ENCODE assay signal across 11 cellular contexts in genomic region chr6:42748241-42748898, GRCh38. TPM values are rescaled to one million over a fixed set of nuclear protein-coding genes. Genes with fewer than 3 reads are reported as not detected.
A peak's percentile ranks its signal among the peaks of the same experiment; 100 is the strongest.
DNase-seq lines count a peak whose midpoint lies in the region; ATAC-seq and TF ChIP-seq lines count a peak whose summit lies in the region.
"Had no signal": no experiment of that assay in that cellular context is flagged by ENCODE, and none has a peak within 500 bp of the region (broad histone marks: within the 10 kb centered on the region; RNA-seq: fewer than 3 reads in every experiment).

No MANE protein-coding gene starts in this region.

- ATAC-seq in CD4-positive, alpha-beta T cell (ENCODE audit: poor library complexity) = no peak
- no peak for ATAC-seq in natural killer cell treated with Interleukin-12 subunit alpha and Interleukin-12 subunit beta and Interleukin-15 and Interleukin-18, amount 100 ng/mL, for 72 hours
- ATAC-seq in HG03457 (IDR thresholded peaks at IDR 0.05; ENCODE audit: unreplicated experiment) = no peak
- no peak for ATAC-seq in GM18868 (IDR thresholded peaks at IDR 0.05; ENCODE audit: unreplicated experiment)

- no peaks in the 10 kb centered on the region for H3K27me3 Mint-ChIP-seq in CD4-positive, alpha-beta T cell
- no peaks in the 10 kb centered on the region for H3K27me3 Mint-ChIP-seq in IgD-negative memory B cell
- H3K27me3 Mint-ChIP-seq in natural killer cell treated with Interleukin-12 subunit alpha and Interleukin-12 subunit beta and Interleukin-15 and Interleukin-18, amount 100 ng/mL, for 72 hours = no peaks in the 10 kb centered on the region

- TF ChIP-seq CTCF in CD4-positive, alpha-beta T cell (IDR thresholded peaks at IDR 0.05) = no peak
- TF ChIP-seq CTCF in mammary epithelial cell (conservative IDR thresholded peaks at IDR 0.05 in 1 of 2, IDR thresholded peaks at IDR 0.05 in 1 of 2; ENCODE audit: extremely low read depth in 1 of 2, insufficient read depth in 1 of 2, low read depth in 1 of 2, low read length in 2 of 2) = no peak
- TF ChIP-seq CTCF in testis (IDR thresholded peaks at IDR 0.05) = no peak

- H3K27me3 ChIP-seq in CD4-positive, alpha-beta T cell (ENCODE audit: control insufficient read depth, insufficient read depth, low read length) = no peaks in the 10 kb centered on the region
- H3K27me3 ChIP-seq in mammary epithelial cell (ENCODE audit: insufficient read depth, low read length) (no peaks in the 10 kb centered on the region), testis (no peaks in the 10 kb centered on the region)
- H3K27me3 ChIP-seq: right atrium auricular region had no signal

- H3K4me1 ChIP-seq in mammary epithelial cell (ENCODE audit: insufficient read depth, low read length) (peaks cover 11% of the 10 kb centered on the region), testis (peaks cover 29% of the 10 kb centered on the region)

- H3K4me2 ChIP-seq in mammary epithelial cell (ENCODE audit: insufficient read depth, low read depth, low read length) = peak overlapping the region; percentile 32

- peaks cover 2% of the 10 kb centered on the region for H3K9me3 Mint-ChIP-seq in CD4-positive, alpha-beta T cell
- no peaks in the 10 kb centered on the region for H3K9me3 Mint-ChIP-seq in IgD-negative memory B cell
- H3K9me3 Mint-ChIP-seq in natural killer cell treated with Interleukin-12 subunit alpha and Interleukin-12 subunit beta and Interleukin-15 and Interleukin-18, amount 100 ng/mL, for 72 hours = no peaks in the 10 kb centered on the region

- 73% methylated on average over 7 of the region's 7 CpGs for WGBS in mammary epithelial cell (ENCODE audit: low coverage, missing lambda C conversion rate)
- WGBS in testis, 2 donors = 36 to 38% methylated on average over 7 of the region's 7 CpGs

- POLR2A ChIA-PET in CD4-positive, alpha-beta T cell (lab: Charles Lee) = interaction anchor here (0.6 to 13.7 kb wide), 9 partner anchors 13 to 680 kb away, joined by 3 to 1427 read pairs (median 32); partner anchors contain the start of genes BICRAL, KLC4, MRPL2 and RPL7L1

- H3K36me3 ChIP-seq in mammary epithelial cell (ENCODE audit: insufficient read depth, low read length) (no peaks in the 10 kb centered on the region), testis (ENCODE audit: low read depth, missing control alignments) (no peaks in the 10 kb centered on the region)
- H3K36me3 ChIP-seq: HAP-1, right atrium auricular region had no signal

- peaks cover 48% of the 10 kb centered on the region for H3K4me1 Mint-ChIP-seq in CD4-positive, alpha-beta T cell (ENCODE audit: low read depth)
- peaks cover 14 to 26% (median 24%) of the 10 kb centered on the region in 3 donors for H3K4me1 Mint-ChIP-seq in IgD-negative memory B cell
- peaks cover 19 to 24% of the 10 kb centered on the region in 2 donors for H3K4me1 Mint-ChIP-seq in natural killer cell treated with Interleukin-12 subunit alpha and Interleukin-12 subunit beta and Interleukin-15 and Interleukin-18, amount 100 ng/mL, for 72 hours (ENCODE audit: low read depth in 2 of 2)

- peaks cover 36% of the 10 kb centered on the region for H3K36me3 Mint-ChIP-seq in CD4-positive, alpha-beta T cell (ENCODE audit: low read depth)
- H3K36me3 Mint-ChIP-seq in IgD-negative memory B cell = peaks cover 2% of the 10 kb centered on the region
- peaks cover 6% of the 10 kb centered on the region for H3K36me3 Mint-ChIP-seq in natural killer cell treated with Interleukin-12 subunit alpha and Interleukin-12 subunit beta and Interleukin-15 and Interleukin-18, amount 100 ng/mL, for 72 hours

- peak overlapping the region; percentile 96 for H3K27ac Mint-ChIP-seq in CD4-positive, alpha-beta T cell
- peak overlapping the region; percentile 55 to 95 (median 74) for H3K27ac Mint-ChIP-seq in IgD-negative memory B cell
- H3K27ac Mint-ChIP-seq in natural killer cell treated with Interleukin-12 subunit alpha and Interleukin-12 subunit beta and Interleukin-15 and Interleukin-18, amount 100 ng/mL, for 72 hours = no peak overlapping the region

- no TSS peak for BruUV-seq in mammary epithelial cell (replicated peaks; lab: Mats Ljungman, UMichigan)

- no peak overlapping the region for H3K4me3 ChIP-seq in mammary epithelial cell (replicated peaks in 1 of 3; ENCODE audit: insufficient read depth in 1 of 3, low read depth in 2 of 3, low read length in 3 of 3)
- no peak overlapping the region for H3K4me3 ChIP-seq in testis

- dilution Hi-C loops in mammary epithelial cell (cut with HindIII; ENCODE audit: low sequenced_read_pairs) = no loop called here

- no peak overlapping the region for H3K27ac ChIP-seq in CD4-positive, alpha-beta T cell (ENCODE audit: low read depth, low read length)
- no peak overlapping the region for H3K27ac ChIP-seq in mammary epithelial cell (ENCODE audit: insufficient read depth, low read depth, low read length)
- H3K27ac ChIP-seq in testis = peak overlapping the region in 1 of 2 donors; percentile 94

- CTCF ChIA-PET in CD4-positive, alpha-beta T cell (lab: Charles Lee) = interaction anchor here (0.9 to 4.4 kb wide), 4 partner anchors 10 to 22 kb away, joined by 3 to 23 read pairs (median 14); no protein-coding TSS in a partner anchor
- CTCF ChIA-PET in mammary epithelial cell (lab: Charles Lee; ENCODE audit: low non-redundant PET) = no interaction called here

- intact Hi-C loops in CD4-positive, alpha-beta T cell (cut with DNase I, micrococcal nuclease) = loop anchor here in 1 of 2 experiments (10.0 kb wide), 1 partner anchor 76 kb away; no protein-coding TSS in a partner anchor
- intact Hi-C loops in mammary epithelial cell (cut with micrococcal nuclease) = loop anchor here (5.0 to 10.0 kb wide), 3 partner anchors 49 to 294 kb away; partner anchors contain the start of genes TRERF1 and UBR2
- intact Hi-C loops in testis (cut with DNase I; ENCODE audit: low total_unique reads) = loop anchor here (5.0 kb wide), 1 partner anchor 34 kb away; the partner anchor contains the start of gene BICRAL

- no peaks in the 10 kb centered on the region for H3K9me3 ChIP-seq in CD4-positive, alpha-beta T cell (ENCODE audit: control insufficient read depth, low read length)
- no peaks in the 10 kb centered on the region for H3K9me3 ChIP-seq in mammary epithelial cell (replicated peaks; ENCODE audit: insufficient read depth, low read length)
- H3K9me3 ChIP-seq in testis = no peaks in the 10 kb centered on the region
- H3K9me3 ChIP-seq: HAP-1, right atrium auricular region had no signal

- no peak for TF ChIP-seq POLR2A in testis (IDR thresholded peaks at IDR 0.05)

- H4K20me1 ChIP-seq in mammary epithelial cell (ENCODE audit: insufficient read depth, low read length) = no peaks in the 10 kb centered on the region

- peak overlapping the region; percentile 74 for H3K4me3 Mint-ChIP-seq in CD4-positive, alpha-beta T cell
- peak overlapping the region; percentile 93 to 100 (median 100) for H3K4me3 Mint-ChIP-seq in IgD-negative memory B cell
- H3K4me3 Mint-ChIP-seq in natural killer cell treated with Interleukin-12 subunit alpha and Interleukin-12 subunit beta and Interleukin-15 and Interleukin-18, amount 100 ng/mL, for 72 hours = peak overlapping the region; percentile 21

- no peak overlapping the region for H3K9ac ChIP-seq in mammary epithelial cell (ENCODE audit: insufficient read depth, low read length)

- H3K79me2 ChIP-seq in mammary epithelial cell (ENCODE audit: insufficient read depth, low read length) = peaks cover 23% of the 10 kb centered on the region

- in situ Hi-C loops in mammary epithelial cell (cut with MboI; ENCODE audit: low sequenced_read_pairs in 2 of 2) = loop anchor here in 1 of 2 donors (5.0 to 25.0 kb wide), 2 partner anchors 34 to 114 kb away; partner anchors contain the start of gene BICRAL

- no peak overlapping the region for H2AFZ ChIP-seq in mammary epithelial cell (ENCODE audit: low read depth, low read length)

- no peak for DNase-seq in CD4-positive, alpha-beta T cell
- DNase-seq in mammary epithelial cell (no peak), testis (no peak), COLO668 (lab: John Stamatoyannopoulos, UW; ENCODE audit: unreplicated experiment) (no peak)
- no peak for DNase-seq in natural killer cell treated with Interleukin-12 subunit alpha and Interleukin-12 subunit beta and Interleukin-15 and Interleukin-18, amount 100 ng/mL, for 72 hours (ENCODE audit: low spot score)

RNA-seq across cellular contexts. Expression of gene TBCC, which starts 2.5 kb away (rescaled TPM):
- total RNA-seq in CD4-positive, alpha-beta T cell = 10 to 100 TPM; 67.3 to 68.3 TPM
- polyA plus RNA-seq in IgD-negative memory B cell (67.2 TPM), mammary epithelial cell (15.4 TPM), testis (ENCODE audit: insufficient read depth, low read depth, low replicate concordance) (35.0 TPM)
- total RNA-seq in mammary epithelial cell (10 to 100 TPM; 13.5 to 27.8 TPM), testis (10 to 100 TPM; 40.2 to 52.1 TPM)
- polyA minus RNA-seq in mammary epithelial cell = 25.6 TPM
- 10 to 100 TPM; 28.8 to 32.6 TPM for total RNA-seq in natural killer cell treated with Interleukin-12 subunit alpha and Interleukin-12 subunit beta and Interleukin-15 and Interleukin-18, amount 100 ng/mL, for 72 hours

RNA-seq across cellular contexts. Expression of gene PRPH2, which starts 26.0 kb away (rescaled TPM):
- under 1 TPM; 0.08 to 0.11 TPM for total RNA-seq in CD4-positive, alpha-beta T cell
- polyA plus RNA-seq in IgD-negative memory B cell (not detected), mammary epithelial cell (not detected), testis (ENCODE audit: insufficient read depth, low read depth, low replicate concordance) (5.4 TPM)
- total RNA-seq in mammary epithelial cell (under 1 TPM; 0.09 to 0.50 TPM), testis (1 to 10 TPM; 6.0 to 6.6 TPM)
- not detected for polyA minus RNA-seq in mammary epithelial cell
- total RNA-seq in natural killer cell treated with Interleukin-12 subunit alpha and Interleukin-12 subunit beta and Interleukin-15 and Interleukin-18, amount 100 ng/mL, for 72 hours = under 1 TPM in 1 of 2 donors, not detected in 1; 0.10 TPM
- total RNA-seq: M059J had no signal

RNA-seq across cellular contexts. Expression of gene BICRAL, which starts 33.5 kb away (rescaled TPM):
- 10 to 100 TPM; 15.0 to 15.8 TPM for total RNA-seq in CD4-positive, alpha-beta T cell
- polyA plus RNA-seq in IgD-negative memory B cell = 4.7 TPM
- total RNA-seq in mammary epithelial cell = 1 to 10 TPM; 7.2 to 7.9 TPM
- polyA plus RNA-seq in mammary epithelial cell = 6.6 TPM
- 9.8 TPM for polyA minus RNA-seq in mammary epithelial cell
- total RNA-seq in natural killer cell treated with Interleukin-12 subunit alpha and Interleukin-12 subunit beta and Interleukin-15 and Interleukin-18, amount 100 ng/mL, for 72 hours = 10 to 100 TPM; 13.5 to 13.9 TPM
- total RNA-seq in testis = 10 to 100 TPM; 20.4 to 21.1 TPM
- polyA plus RNA-seq in testis (ENCODE audit: insufficient read depth, low read depth, low replicate concordance) = 12.5 TPM

Comparison
In these comparisons a context has a peak if more than half of its experiments do, and no peak if none do; other contexts are left out.
1. H3K27ac Mint-ChIP-seq: peak in CD4-positive, alpha-beta T cell (single experiment) and IgD-negative memory B cell (3 of 3); none in natural killer cell treated with Interleukin-12 subunit alpha and Interleukin-12 subunit beta and Interleukin-15 and Interleukin-18, amount 100 ng/mL, for 72 hours (0 of 2).
2. H3K4me3 Mint-ChIP-seq: peak in every context shown above with its lines; median percentile 100 in IgD-negative memory B cell; 74 in CD4-positive, alpha-beta T cell; 21 in natural killer cell treated with Interleukin-12 subunit alpha and Interleukin-12 subunit beta and Interleukin-15 and Interleukin-18, amount 100 ng/mL, for 72 hours.
3. RNA of gene PRPH2, which starts 26.0 kb away (total RNA-seq): 6.0 to 6.6 TPM in testis; 0.09 to 0.50 TPM in mammary epithelial cell, 0.08 to 0.11 TPM in CD4-positive, alpha-beta T cell and 0.10 TPM in natural killer cell treated with Interleukin-12 subunit alpha and Interleukin-12 subunit beta and Interleukin-15 and Interleukin-18, amount 100 ng/mL, for 72 hours; every median in the first group is over 4 times any median in the second.